ENCODE assay signal across 21 cellular contexts in the genomic region with DNA sequence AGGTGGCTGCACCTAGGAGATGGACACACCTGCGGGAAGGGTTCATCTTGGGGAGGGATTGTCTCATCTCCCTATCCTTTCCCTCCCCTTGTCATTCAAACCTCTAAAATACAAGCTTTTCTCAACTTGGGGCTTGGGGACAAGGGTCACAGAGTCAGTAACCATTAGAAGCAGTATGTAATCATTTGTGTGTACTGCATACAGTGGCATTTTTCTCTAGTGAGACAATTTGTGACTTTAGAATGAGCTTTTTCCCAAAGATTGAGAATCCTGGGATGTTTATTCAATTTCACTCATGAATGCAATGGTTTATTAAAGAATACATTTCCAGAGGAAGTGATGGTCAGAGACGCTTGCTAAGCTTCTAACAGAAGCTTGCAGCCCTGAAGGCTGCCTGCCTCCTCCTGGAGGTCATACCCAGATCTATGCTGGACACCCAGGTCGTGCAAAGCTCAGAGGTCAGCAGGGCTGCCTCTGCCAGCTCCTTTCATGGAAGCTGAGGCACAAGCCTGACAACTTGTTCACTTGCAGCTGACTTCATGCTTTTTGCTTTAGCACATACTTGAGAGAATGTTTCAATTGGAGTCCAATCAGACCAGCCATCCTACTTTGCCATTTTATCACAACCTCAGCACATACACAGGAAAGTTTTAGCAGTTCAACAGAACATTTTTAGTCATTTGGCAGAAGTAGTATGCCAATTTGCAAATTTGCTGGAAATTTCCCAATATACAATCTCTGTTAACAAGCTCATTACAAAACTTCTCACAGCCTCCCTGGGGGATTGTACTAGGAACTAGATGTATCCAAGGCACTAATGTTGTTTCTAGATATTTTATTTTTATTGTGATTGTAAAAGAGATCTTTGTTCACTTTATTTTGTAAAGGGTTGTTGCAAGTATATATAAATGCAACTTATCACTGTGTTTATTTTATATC. TPM values are rescaled to one million over a fixed set of nuclear protein-coding genes. Genes with fewer than 3 reads are reported as not detected.
DNase-seq lines count a peak whose midpoint lies in the region; ATAC-seq and TF ChIP-seq lines count a peak whose summit lies in the region.
"Had no signal": no experiment of that assay in that cellular context is flagged by ENCODE, and none has a peak within 500 bp of the region (broad histone marks: within the 10 kb centered on the region; RNA-seq: fewer than 3 reads in every experiment).

No MANE protein-coding gene starts in this region.

- no peak overlapping the region for H3K4ac ChIP-seq in mesenchymal stem cell (ENCODE audit: low read depth in 1 of 2, low read length in 2 of 2)

- H2AFZ ChIP-seq in mesenchymal stem cell (ENCODE audit: low read depth, low read length) = no peak overlapping the region
- H2AFZ ChIP-seq: GM23338 had no signal

- H2BK15ac ChIP-seq in mesenchymal stem cell (ENCODE audit: low read depth, poor library complexity, severe bottlenecking) = no peak overlapping the region

- no peaks in the 10 kb centered on the region for H3K79me1 ChIP-seq in mesenchymal stem cell (replicated peaks; ENCODE audit: low read length, poor library complexity, severe bottlenecking)

- no peak overlapping the region for H3K23ac ChIP-seq in mesenchymal stem cell (ENCODE audit: low read length in 2 of 2)

- DNase-seq in ascending aorta (ENCODE audit: low spot score in 2 of 2) = peak in 1 of 2 donors; percentile 73
- peak; percentile 24 for DNase-seq in fibroblast of pulmonary artery (ENCODE audit: low read depth)
- peak; percentile 10 for DNase-seq in mesenchymal stem cell
- DNase-seq in effector CD8-positive, alpha-beta T cell (lab: John Stamatoyannopoulos, UW) = no peak
- DNase-seq in NCI-H1105 treated with DMSO at 0.1 percent for 48 hours (lab: John Stamatoyannopoulos, UW) = no peak
- DNase-seq in RKO (ENCODE audit: low spot score) = no peak
- DNase-seq: activated CD4-positive, alpha-beta T cell treated with anti-CD3 and anti-CD28 coated beads for 4 hours; activated gamma-delta T cell; activated naive CD8-positive, alpha-beta T cell treated with anti-CD3 and anti-CD28 coated beads, Interleukin-2, amount 10 ng/mL, durations not matched to agents 7 days and 5 days; activated T-cell treated with anti-CD3 and anti-CD28 coated beads, Interleukin-2, amount 50 U/mL, for 1 hour; CD4-positive, CD25-positive, alpha-beta regulatory T cell; cerebellar nuclear complex; naive thymus-derived CD4-positive, alpha-beta T cell; NCI-H146; NCI-H2107; NCI-H510A; stimulated activated CD4-positive, alpha-beta T cell treated with anti-CD3 and anti-CD28 coated beads, Interleukin-2, amount 100 ng/mL, for 24 hours; upper lobe of left lung had no signal

- H2BK120ac ChIP-seq in mesenchymal stem cell (ENCODE audit: low read depth, low read length) = no peak overlapping the region

- no peak overlapping the region for H3K18ac ChIP-seq in mesenchymal stem cell (ENCODE audit: low read depth in 1 of 2, low read length in 2 of 2)

- no peaks in the 10 kb centered on the region for H3K36me3 ChIP-seq in ascending aorta
- H3K36me3 ChIP-seq in mesenchymal stem cell (ENCODE audit: control insufficient read depth in 1 of 2, insufficient read depth in 2 of 2, low read depth in 1 of 2, low read length in 2 of 2) = no peaks in the 10 kb centered on the region
- H3K36me3 ChIP-seq: upper lobe of left lung had no signal

- H3K9ac ChIP-seq in mesenchymal stem cell (ENCODE audit: low read length) = no peak overlapping the region

- peak overlapping the region; percentile 86 to 87 for H3K27ac ChIP-seq in ascending aorta
- H3K27ac ChIP-seq in mesenchymal stem cell (ENCODE audit: low read length, poor library complexity, severe bottlenecking) = no peak overlapping the region
- H3K27ac ChIP-seq: upper lobe of left lung had no signal

- H2AK5ac ChIP-seq in mesenchymal stem cell (ENCODE audit: low read length, severe bottlenecking) = no peak overlapping the region

- H3K4me3 ChIP-seq in ascending aorta (peak overlapping the region in 1 of 2 donors; percentile 16), fibroblast of pulmonary artery (replicated peaks; ENCODE audit: low read depth, low read length) (no peak overlapping the region), mesenchymal stem cell (ENCODE audit: insufficient read depth in 1 of 2, low read depth in 1 of 2, low read length in 2 of 2) (no peak overlapping the region)
- H3K4me3 ChIP-seq: GM12878, GM23338, upper lobe of left lung had no signal

- H3K14ac ChIP-seq in mesenchymal stem cell (ENCODE audit: low read length in 2 of 2) = no peak overlapping the region

- no peak for ATAC-seq in GM21381 (IDR thresholded peaks at IDR 0.05; ENCODE audit: unreplicated experiment)
- ATAC-seq: GM12878; GM23338; naive thymus-derived CD4-positive, alpha-beta T cell had no signal

- H2BK5ac ChIP-seq in mesenchymal stem cell (ENCODE audit: low read depth, low read length, poor library complexity, severe bottlenecking) = no peak overlapping the region

- no peaks in the 10 kb centered on the region for H3K27me3 ChIP-seq in ascending aorta
- H3K27me3 ChIP-seq in mesenchymal stem cell (ENCODE audit: control insufficient read depth in 1 of 2, insufficient read depth in 1 of 2, low read length in 2 of 2) = peaks cover 15 to 20% of the 10 kb centered on the region in 2 experiments
- H3K27me3 ChIP-seq: upper lobe of left lung had no signal

- H4K8ac ChIP-seq in mesenchymal stem cell (ENCODE audit: low read length) = no peak overlapping the region

- no peak overlapping the region for H4K91ac ChIP-seq in mesenchymal stem cell (ENCODE audit: low read length)

- H3K4me2 ChIP-seq in mesenchymal stem cell (ENCODE audit: low read length, poor library complexity, severe bottlenecking) = no peak overlapping the region
- H3K4me2 ChIP-seq: GM23338 had no signal

- 80% methylated on average over 2 of the region's 3 CpGs for WGBS in mesenchymal stem cell

- H3K4me1 ChIP-seq in ascending aorta = peaks cover 16 to 45% of the 10 kb centered on the region in 2 donors
- peaks cover 8% of the 10 kb centered on the region for H3K4me1 ChIP-seq in mesenchymal stem cell (ENCODE audit: control insufficient read depth, insufficient read depth, low read depth, low read length)

- no peak overlapping the region for H2BK12ac ChIP-seq in mesenchymal stem cell (ENCODE audit: low read length in 2 of 2)

- intact Hi-C loops in ascending aorta (cut with DNase I) = loop anchor here (1.0 to 5.0 kb wide), 2 partner anchors 25 to 271 kb away; a partner anchor contains a TSS

- no peak for TF ChIP-seq CTCF in ascending aorta (IDR thresholded peaks at IDR 0.05)
- no peak for TF ChIP-seq CTCF in fibroblast of pulmonary artery (IDR thresholded peaks at IDR 0.05; ENCODE audit: low read length, missing control alignments)

- no peaks in the 10 kb centered on the region for H3K9me3 ChIP-seq in ascending aorta
- H3K9me3 ChIP-seq in mesenchymal stem cell (ENCODE audit: control insufficient read depth, low read length) = no peaks in the 10 kb centered on the region
- H3K9me3 ChIP-seq: upper lobe of left lung had no signal

RNA-seq across cellular contexts. Expression of a gene that starts 25.6 kb away (rescaled TPM):
- 36.1 TPM for total RNA-seq in ascending aorta
- 0.08 TPM for polyA plus RNA-seq in mesenchymal stem cell (2013, experiment 1 of 2)
- not detected for polyA plus RNA-seq in mesenchymal stem cell (2013, experiment 2 of 2)
- total RNA-seq: activated naive CD8-positive, alpha-beta T cell treated with anti-CD3 and anti-CD28 coated beads, Interleukin-2, amount 10 ng/mL, durations not matched to agents 7 days and 5 days; CD4-positive, CD25-positive, alpha-beta regulatory T cell; naive thymus-derived CD4-positive, alpha-beta T cell had no signal
- polyA plus RNA-seq: naive thymus-derived CD4-positive, alpha-beta T cell had no signal

Comparison
In these comparisons a context has a peak if more than half of its experiments do, and no peak if none do; other contexts are left out.
1. DNase-seq: peak in fibroblast of pulmonary artery (single experiment) and mesenchymal stem cell (single experiment); none in effector CD8-positive, alpha-beta T cell (single experiment), NCI-H1105 treated with DMSO at 0.1 percent for 48 hours (single experiment) and RKO (single experiment).